ENCODE assay signal across 25 cellular contexts in genomic region chr1:39427369-39427768, GRCh38.
A peak's percentile ranks its signal among the peaks of the same experiment; 100 is the strongest.
DNase-seq lines count a peak whose midpoint lies in the region; ATAC-seq and TF ChIP-seq lines count a peak whose summit lies in the region.
"Had no signal": no experiment of that assay in that cellular context is flagged by ENCODE, and none has a peak within 500 bp of the region (broad histone marks: within the 10 kb centered on the region; RNA-seq: fewer than 3 reads in every experiment).

No MANE protein-coding gene starts in this region.

- no peaks in the 10 kb centered on the region for H3K4me1 ChIP-seq in Caco-2
- H3K4me1 ChIP-seq in heart right ventricle, result peaks cover 0 to 53% (median 33%) of the 10 kb centered on the region in 9 donors
- no peaks in the 10 kb centered on the region for H3K4me1 ChIP-seq in mesendoderm (ENCODE audit: control insufficient read depth, low read depth, low read length)
- peaks cover 0 to 28% (median 10%) of the 10 kb centered on the region in 4 donors for H3K4me1 ChIP-seq in transverse colon
- H3K4me1 ChIP-seq: BE2C, suprapubic skin had no signal

- WGBS in heart right ventricle, 2 donors, result 13 to 26% methylated on average over 1 of the region's 1 CpG
- no CpG with 5 or more reads among the region's 1 CpG for WGBS in mesendoderm (ENCODE audit: extremely low coverage, insufficient coverage, low lambda C conversion rate)
- WGBS in transverse colon (ENCODE audit: low coverage in 1 of 2), 2 donors, result 57 to 58% methylated on average over 1 of the region's 1 CpG

- peaks cover 8% of the 10 kb centered on the region for H3K79me1 ChIP-seq in mesendoderm (ENCODE audit: low read length)

- DNase-seq in Caco-2 (no peak), heart right ventricle (no peak), osteocyte (ENCODE audit: extremely low spot score, unreplicated experiment) (no peak), mesendoderm (no peak), transverse colon (no peak), NCI-H2227 treated with DMSO at 0.1 percent for 48 hours (lab: John Stamatoyannopoulos, UW) (no peak)
- DNase-seq: activated CD4-positive, alpha-beta T cell treated with anti-CD3 and anti-CD28 coated beads for 36 hours; activated CD8-positive, alpha-beta T cell treated with anti-CD3 and anti-CD28 coated beads for 36 hours; activated gamma-delta T cell; BE2C; CD8-positive, alpha-beta T cell; dermis blood vessel endothelial cell; HCEC 1CT; hippocampal formation; left colon; NCI-H1048; NCI-H1694; NCI-H446 treated with DMSO at 0.1 percent for 48 hours; NCI-H774; stimulated activated naive CD4-positive, alpha-beta T cell had no signal

- no peak overlapping the region for H3K9ac ChIP-seq in mesendoderm (ENCODE audit: low read length)

- H2BK5ac ChIP-seq in mesendoderm (ENCODE audit: low read length), result no peak overlapping the region

- TF ChIP-seq CTCF in Caco-2 (IDR thresholded peaks at IDR 0.05; ENCODE audit: insufficient read depth in 1 of 2, low read depth in 1 of 2, low read length in 1 of 2, severe bottlenecking in 1 of 2, unreplicated experiment in 1 of 2) (no peak), heart right ventricle (IDR thresholded peaks at IDR 0.05) (no peak), osteocyte (IDR thresholded peaks at IDR 0.05) (no peak), transverse colon (IDR thresholded peaks at IDR 0.05) (no peak)

- POLR2A ChIA-PET in Caco-2 (lab: Charles Lee), result no interaction called here

- TSS peak; percentile 11 for BruUV-seq in Caco-2 (replicated peaks; lab: Mats Ljungman, UMichigan)

- no peak overlapping the region for H4K8ac ChIP-seq in mesendoderm (ENCODE audit: low read depth, low read length)

- CTCF ChIA-PET in Caco-2 (lab: Charles Lee), result no interaction called here

- H3K4me3 Mint-ChIP-seq in Caco-2 (ENCODE audit: unreplicated experiment) (no peak overlapping the region), osteocyte (ENCODE audit: unreplicated experiment) (no peak overlapping the region)
- no peak overlapping the region for H3K4me3 Mint-ChIP-seq in activated T-helper 17 cell treated with anti-CD3 and anti-CD28 coated beads, Interleukin-2, amount 50 U/mL, for 72 hours
- H3K4me3 Mint-ChIP-seq: activated CD4-positive, alpha-beta T cell treated with anti-CD3 and anti-CD28 coated beads for 36 hours; activated CD8-positive, alpha-beta T cell treated with anti-CD3 and anti-CD28 coated beads for 36 hours; CD8-positive, alpha-beta T cell; IgD-negative memory B cell; memory B cell had no signal

- H3K27ac ChIP-seq in heart right ventricle (peak overlapping the region in 4 of 10 donors; percentile 11 to 59 (median 19)), mesendoderm (ENCODE audit: low read depth, low read length) (no peak overlapping the region), transverse colon (no peak overlapping the region)
- H3K27ac ChIP-seq: suprapubic skin had no signal

- H3K27me3 Mint-ChIP-seq in Caco-2 (ENCODE audit: insufficient read depth, unreplicated experiment), result no peaks in the 10 kb centered on the region
- no peaks in the 10 kb centered on the region for H3K27me3 Mint-ChIP-seq in activated T-helper 17 cell treated with anti-CD3 and anti-CD28 coated beads, Interleukin-2, amount 50 U/mL, for 72 hours
- H3K27me3 Mint-ChIP-seq in osteocyte (ENCODE audit: unreplicated experiment), result no peaks in the 10 kb centered on the region
- H3K27me3 Mint-ChIP-seq: activated CD4-positive, alpha-beta T cell treated with anti-CD3 and anti-CD28 coated beads for 36 hours; activated CD8-positive, alpha-beta T cell treated with anti-CD3 and anti-CD28 coated beads for 36 hours; IgD-negative memory B cell; memory B cell had no signal

- H3K36me3 Mint-ChIP-seq in Caco-2 (ENCODE audit: insufficient read depth, unreplicated experiment), result peaks cover 67% of the 10 kb centered on the region
- H3K36me3 Mint-ChIP-seq in activated T-helper 17 cell treated with anti-CD3 and anti-CD28 coated beads, Interleukin-2, amount 50 U/mL, for 72 hours (ENCODE audit: low read depth), result peaks cover 99% of the 10 kb centered on the region
- H3K36me3 Mint-ChIP-seq in osteocyte (ENCODE audit: unreplicated experiment), result peaks cover 79% of the 10 kb centered on the region

- no peak overlapping the region for H3K56ac ChIP-seq in mesendoderm (ENCODE audit: low read length)

- no peak overlapping the region for H2AK5ac ChIP-seq in mesendoderm (ENCODE audit: low read length)

- no peaks in the 10 kb centered on the region for H3K9me3 Mint-ChIP-seq in Caco-2 (ENCODE audit: unreplicated experiment)
- no peaks in the 10 kb centered on the region for H3K9me3 Mint-ChIP-seq in activated T-helper 17 cell treated with anti-CD3 and anti-CD28 coated beads, Interleukin-2, amount 50 U/mL, for 72 hours
- no peaks in the 10 kb centered on the region for H3K9me3 Mint-ChIP-seq in osteocyte (ENCODE audit: unreplicated experiment)
- H3K9me3 Mint-ChIP-seq: activated CD8-positive, alpha-beta T cell treated with anti-CD3 and anti-CD28 coated beads for 36 hours; CD8-positive, alpha-beta T cell; IgD-negative memory B cell; memory B cell had no signal

- H3K4me1 Mint-ChIP-seq in Caco-2 (ENCODE audit: low read depth, unreplicated experiment), result no peaks in the 10 kb centered on the region
- peaks cover 24% of the 10 kb centered on the region for H3K4me1 Mint-ChIP-seq in activated T-helper 17 cell treated with anti-CD3 and anti-CD28 coated beads, Interleukin-2, amount 50 U/mL, for 72 hours
- H3K4me1 Mint-ChIP-seq in osteocyte (ENCODE audit: unreplicated experiment), result peaks cover 20% of the 10 kb centered on the region
- H3K4me1 Mint-ChIP-seq: memory B cell had no signal

- no peak overlapping the region for H3K4me2 ChIP-seq in mesendoderm (ENCODE audit: low read length)

- H3K23ac ChIP-seq in mesendoderm (ENCODE audit: low read length), result no peak overlapping the region

- peaks cover 2% of the 10 kb centered on the region for H3K79me2 ChIP-seq in mesendoderm (ENCODE audit: control insufficient read depth, insufficient read depth, low read length)

- H4K5ac ChIP-seq in mesendoderm (ENCODE audit: low read length), result no peak overlapping the region

- H3K9me3 ChIP-seq in Caco-2, result no peaks in the 10 kb centered on the region
- no peaks in the 10 kb centered on the region for H3K9me3 ChIP-seq in heart right ventricle
- no peaks in the 10 kb centered on the region for H3K9me3 ChIP-seq in transverse colon
- H3K9me3 ChIP-seq: BE2C, suprapubic skin had no signal

- TF ChIP-seq EP300 in transverse colon (IDR thresholded peaks at IDR 0.05; ENCODE audit: low read depth), result no peak

- no peak overlapping the region for H3K4me3 ChIP-seq in Caco-2 (ENCODE audit: low read depth, low read length)
- H3K4me3 ChIP-seq in heart right ventricle, result no peak overlapping the region
- no peak overlapping the region for H3K4me3 ChIP-seq in mesendoderm (ENCODE audit: low read length)
- no peak overlapping the region for H3K4me3 ChIP-seq in transverse colon
- H3K4me3 ChIP-seq: suprapubic skin had no signal

- H3K27ac Mint-ChIP-seq in Caco-2 (ENCODE audit: unreplicated experiment) (no peak overlapping the region), osteocyte (ENCODE audit: unreplicated experiment) (peak overlapping the region; percentile 5)
- peak overlapping the region; percentile 71 for H3K27ac Mint-ChIP-seq in activated T-helper 17 cell treated with anti-CD3 and anti-CD28 coated beads, Interleukin-2, amount 50 U/mL, for 72 hours
- H3K27ac Mint-ChIP-seq: activated CD4-positive, alpha-beta T cell treated with anti-CD3 and anti-CD28 coated beads for 36 hours; activated CD8-positive, alpha-beta T cell treated with anti-CD3 and anti-CD28 coated beads for 36 hours; memory B cell had no signal

- H3K4ac ChIP-seq in mesendoderm (ENCODE audit: low read depth, low read length), result no peak overlapping the region

- H3K36me3 ChIP-seq in Caco-2 (ENCODE audit: control insufficient read depth, insufficient read depth, low read length) (no peaks in the 10 kb centered on the region), heart right ventricle (peaks cover 0 to 100% (median 57%) of the 10 kb centered on the region in 9 donors), mesendoderm (ENCODE audit: control insufficient read depth, insufficient read depth, low read length) (peaks cover 15% of the 10 kb centered on the region), transverse colon (peaks cover 0 to 49% (median 18%) of the 10 kb centered on the region in 4 donors)

- intact Hi-C loops in Caco-2 (cut with micrococcal nuclease; ENCODE audit: unreplicated experiment) (no loop called here), heart right ventricle (cut with DNase I) (no loop called here), transverse colon (cut with DNase I; ENCODE audit: low total_unique reads) (no loop called here)

- no peak overlapping the region for H2BK120ac ChIP-seq in mesendoderm (ENCODE audit: low read depth, low read length)

- no peak overlapping the region for H3K18ac ChIP-seq in mesendoderm (ENCODE audit: low read length)

- no peaks in the 10 kb centered on the region for H3K27me3 ChIP-seq in Caco-2 (replicated peaks; ENCODE audit: control insufficient read depth, insufficient read depth, low read length)
- H3K27me3 ChIP-seq in heart right ventricle, result no peaks in the 10 kb centered on the region
- H3K27me3 ChIP-seq in mesendoderm (ENCODE audit: insufficient read depth, low read length, poor library complexity), result no peaks in the 10 kb centered on the region
- H3K27me3 ChIP-seq in transverse colon, result no peaks in the 10 kb centered on the region
- H3K27me3 ChIP-seq: BE2C, suprapubic skin had no signal

- no peak overlapping the region for H2BK15ac ChIP-seq in mesendoderm (replicated peaks; ENCODE audit: low read depth)

- no peak for TF ChIP-seq POLR2A in transverse colon (IDR thresholded peaks at IDR 0.05)

- no peak for ATAC-seq in activated T-helper 17 cell treated with anti-CD3 and anti-CD28 coated beads, Interleukin-2, amount 50 U/mL, for 72 hours (replicated peaks)
- ATAC-seq in heart right ventricle, result peak; percentile 46 to 91 (median 78)
- ATAC-seq in HG03159 (IDR thresholded peaks at IDR 0.05; ENCODE audit: unreplicated experiment), result no peak
- ATAC-seq: activated CD4-positive, alpha-beta T cell treated with anti-CD3 and anti-CD28 coated beads for 36 hours; activated CD8-positive, alpha-beta T cell treated with anti-CD3 and anti-CD28 coated beads for 36 hours; CD8-positive, alpha-beta T cell; left colon had no signal

- in situ Hi-C loops in transverse colon (cut with MboI; ENCODE audit: low pct_ligation_motif_present in 1 of 4, low pct_unique_long_range_greater_than_20kb in 1 of 4, low sequenced_read_pairs in 3 of 4), result no loop called here

Comparison
In these comparisons a context has a peak if more than half of its experiments do, and no peak if none do; other contexts are left out.
1. ATAC-seq: peak in heart right ventricle (8 of 8); none in activated T-helper 17 cell treated with anti-CD3 and anti-CD28 coated beads, Interleukin-2, amount 50 U/mL, for 72 hours (single experiment) and HG03159 (single experiment).